In genomic region chr3:52178537-52178936, GRCh38 we compare ENCODE assay signal across 17 cellular contexts. TPM values are rescaled to one million over a fixed set of nuclear protein-coding genes. Genes with fewer than 3 reads are reported as not detected.
A peak's percentile ranks its signal among the peaks of the same experiment; 100 is the strongest.
DNase-seq lines count a peak whose midpoint lies in the region; ATAC-seq, FAIRE-seq and TF ChIP-seq lines count a peak whose summit lies in the region.
"Had no signal": no experiment of that assay in that cellular context is flagged by ENCODE, and none has a peak within 500 bp of the region (broad histone marks: within the 10 kb centered on the region; RNA-seq: fewer than 3 reads in every experiment).

No MANE protein-coding gene starts in this region.

- TF ChIP-seq RAD21 in liver (IDR thresholded peaks at IDR 0.05) (no peak), HepG2 (CRISPR knock-in tag; IDR thresholded peaks at IDR 0.05) (no peak)

- H3K27me3 Mint-ChIP-seq in dendritic cell treated with granulocyte-macrophage colony-stimulating factor and Interleukin-4, amounts not matched to agents 40 ng/mL and 50 ng/mL, for 4 days = peaks cover 5% of the 10 kb centered on the region
- no peaks in the 10 kb centered on the region for H3K27me3 Mint-ChIP-seq in Calu3 (ENCODE audit: unreplicated experiment)
- H3K27me3 Mint-ChIP-seq: B cell; CD4-positive, alpha-beta memory T cell had no signal

- H3K27ac Mint-ChIP-seq in dendritic cell treated with granulocyte-macrophage colony-stimulating factor and Interleukin-4, amounts not matched to agents 40 ng/mL and 50 ng/mL, for 4 days = peak overlapping the region; percentile 23
- no peak overlapping the region for H3K27ac Mint-ChIP-seq in Calu3 (ENCODE audit: unreplicated experiment)
- H3K27ac Mint-ChIP-seq: B cell had no signal

- intact Hi-C loops in HepG2 (cut with micrococcal nuclease; ENCODE audit: unreplicated experiment) (no loop called here), uterus (cut with DNase I; ENCODE audit: low total_unique reads) (no loop called here), Calu3 (cut with micrococcal nuclease; ENCODE audit: unreplicated experiment) (no loop called here)
- intact Hi-C loops in dendritic cell treated with granulocyte-macrophage colony-stimulating factor and Interleukin-4, amounts not matched to agents 40 ng/mL and 50 ng/mL, for 4 days (cut with micrococcal nuclease) = no loop called here

- peaks cover 41% of the 10 kb centered on the region for H3K4me1 Mint-ChIP-seq in dendritic cell treated with granulocyte-macrophage colony-stimulating factor and Interleukin-4, amounts not matched to agents 40 ng/mL and 50 ng/mL, for 4 days (ENCODE audit: low read depth)
- H3K4me1 Mint-ChIP-seq in Calu3 (ENCODE audit: low read depth, unreplicated experiment) = peaks cover 20% of the 10 kb centered on the region
- H3K4me1 Mint-ChIP-seq: B cell had no signal

- H3K27me3 ChIP-seq in liver (ENCODE audit: control insufficient read depth in 4 of 4, insufficient read depth in 4 of 4, low read length in 3 of 4) (no peaks in the 10 kb centered on the region), HepG2 (ENCODE audit: control insufficient read depth in 1 of 2, insufficient read depth in 2 of 2, low read length in 2 of 2) (no peaks in the 10 kb centered on the region), osteoblast (ENCODE audit: insufficient read depth, low read length) (no peaks in the 10 kb centered on the region), uterus (no peaks in the 10 kb centered on the region)

- TF ChIP-seq EP300 in HepG2 (IDR thresholded peaks at IDR 0.05; ENCODE audit: low read depth in 2 of 2, low read length in 2 of 2) (no peak), HepG2 (CRISPR knock-in tag; IDR thresholded peaks at IDR 0.05; ENCODE audit: borderline replicate concordance) (no peak)

- H3K9ac ChIP-seq in liver (ENCODE audit: low read depth in 1 of 2, low read length in 2 of 2) = peak overlapping the region in 1 of 2 donors; percentile 50
- no peak overlapping the region for H3K9ac ChIP-seq in HepG2 (ENCODE audit: insufficient read depth, low read depth, low read length)

- H3K9me3 ChIP-seq in liver (ENCODE audit: control insufficient read depth in 4 of 4, low read length in 3 of 4) (no peaks in the 10 kb centered on the region), HepG2 (ENCODE audit: low read length) (no peaks in the 10 kb centered on the region), osteoblast (ENCODE audit: low read depth, low read length) (no peaks in the 10 kb centered on the region), uterus (no peaks in the 10 kb centered on the region)

- no peak for TF ChIP-seq CTCF in liver (IDR thresholded peaks at IDR 0.05; ENCODE audit: low read depth, low read length, missing input control)
- TF ChIP-seq CTCF in HepG2 (CRISPR knock-in tag; IDR thresholded peaks at IDR 0.05) = no peak
- no peak for TF ChIP-seq CTCF in osteoblast (IDR thresholded peaks at IDR 0.05; ENCODE audit: extremely low read depth, low read depth, low read length)
- TF ChIP-seq CTCF in uterus (IDR thresholded peaks at IDR 0.05) = no peak
- no peak for TF ChIP-seq CTCF in Calu3 (IDR thresholded peaks at IDR 0.05; ENCODE audit: unreplicated experiment)

- BruUV-seq in HepG2 (replicated peaks; lab: Mats Ljungman, UMichigan) = no TSS peak
- no TSS peak for BruUV-seq in Calu3 (replicated peaks; lab: Mats Ljungman, UMichigan)

- ATAC-seq in HepG2 = no peak
- no peak for ATAC-seq in HG03097 (IDR thresholded peaks at IDR 0.05; ENCODE audit: low FRiP score, unreplicated experiment)

- no peaks in the 10 kb centered on the region for H3K36me3 ChIP-seq in liver (ENCODE audit: control insufficient read depth in 4 of 4, insufficient read depth in 3 of 4, low read depth in 1 of 4, low read length in 3 of 4)
- H3K36me3 ChIP-seq in HepG2 (replicated peaks in 1 of 2; ENCODE audit: control insufficient read depth in 1 of 2, insufficient read depth in 2 of 2, low read length in 2 of 2) = no peaks in the 10 kb centered on the region
- H3K36me3 ChIP-seq in osteoblast (ENCODE audit: insufficient read depth, low read length) = no peaks in the 10 kb centered on the region
- H3K36me3 ChIP-seq in uterus = no peaks in the 10 kb centered on the region

- 97% methylated on average over 1 of the region's 1 CpG for WGBS in liver
- 100% methylated on average over 1 of the region's 1 CpG for WGBS in HepG2 (ENCODE audit: low lambda C conversion rate)

- no peak for FAIRE-seq in HepG2 (lab: Jason Lieb, UNC)
- FAIRE-seq: A204.1, GM19239 had no signal

- no peak overlapping the region for H3K4me3 Mint-ChIP-seq in dendritic cell treated with granulocyte-macrophage colony-stimulating factor and Interleukin-4, amounts not matched to agents 40 ng/mL and 50 ng/mL, for 4 days
- H3K4me3 Mint-ChIP-seq in Calu3 (ENCODE audit: low read depth, unreplicated experiment) = no peak overlapping the region
- H3K4me3 Mint-ChIP-seq: B cell; CD4-positive, alpha-beta memory T cell; H9 had no signal

- H4K20me1 ChIP-seq in HepG2 (ENCODE audit: insufficient read depth, low read length) = no peaks in the 10 kb centered on the region
- no peaks in the 10 kb centered on the region for H4K20me1 ChIP-seq in osteoblast (ENCODE audit: insufficient read depth, low read length)

- TF ChIP-seq POLR2A in HepG2 (IDR thresholded peaks at IDR 0.05; ENCODE audit: insufficient read depth in 1 of 2, low read depth in 2 of 2, low read length in 2 of 2) (no peak), uterus (IDR thresholded peaks at IDR 0.05) (no peak)

- H3K4me2 ChIP-seq in HepG2 (ENCODE audit: low read depth, low read length) (no peak overlapping the region), osteoblast (ENCODE audit: insufficient read depth, low read length) (no peak overlapping the region)

- DNase-seq in HepG2 (ENCODE audit: low spot score) (no peak), osteoblast (ENCODE audit: insufficient read length, low spot score, missing footprints) (peak; percentile 46), uterus (no peak), Calu3 (no peak)
- DNase-seq: C1 segment of cervical spinal cord; CD4-positive, alpha-beta memory T cell; DND-41; GDM1; GOT3; H9 had no signal

- H3K79me2 ChIP-seq in HepG2 (ENCODE audit: insufficient read depth, low read length) = no peaks in the 10 kb centered on the region
- no peaks in the 10 kb centered on the region for H3K79me2 ChIP-seq in osteoblast (ENCODE audit: insufficient read depth, low read length)

- CTCF ChIA-PET in HepG2 (lab: Yijun Ruan, JAX; ENCODE audit: low intra/inter-chr PET ratio, low total read pairs) = no interaction called here
- CTCF ChIA-PET in Calu3 (lab: Charles Lee) = no interaction called here

- POLR2A ChIA-PET in HepG2 (lab: Yijun Ruan, JAX) = interaction anchor here (0.8 to 3.5 kb wide), 4 partner anchors 10 to 60 kb away, joined by 3 to 30 read pairs (median 18); partner anchors contain the start of genes ALAS1, POC1A and TWF2

- in situ Hi-C loops in HepG2 (cut with HindIII; ENCODE audit: extremely low pct_ligation_motif_present, low pct_unique_long_range_greater_than_20kb) = no loop called here

- H3K4me1 ChIP-seq in liver (ENCODE audit: control insufficient read depth in 4 of 4, insufficient read depth in 4 of 4, low read length in 3 of 4) (peaks cover 19 to 49% (median 39%) of the 10 kb centered on the region in 4 donors), HepG2 (ENCODE audit: insufficient read depth, low read length) (peaks cover 77% of the 10 kb centered on the region), osteoblast (ENCODE audit: insufficient read depth, low read length) (peaks cover 3% of the 10 kb centered on the region), uterus (no peaks in the 10 kb centered on the region)

- no peaks in the 10 kb centered on the region for H3K9me3 Mint-ChIP-seq in dendritic cell treated with granulocyte-macrophage colony-stimulating factor and Interleukin-4, amounts not matched to agents 40 ng/mL and 50 ng/mL, for 4 days
- H3K9me3 Mint-ChIP-seq in Calu3 (ENCODE audit: low read depth, unreplicated experiment) = no peaks in the 10 kb centered on the region
- H3K9me3 Mint-ChIP-seq: CD4-positive, alpha-beta memory T cell; H9 had no signal

- H3K4me3 ChIP-seq in liver (ENCODE audit: low read depth in 1 of 3, low read length in 3 of 3) (no peak overlapping the region), HepG2 (replicated peaks in 1 of 3; ENCODE audit: insufficient read depth in 1 of 3, low read depth in 2 of 3, low read length in 3 of 3) (no peak overlapping the region), osteoblast (ENCODE audit: insufficient read depth, low read length) (no peak overlapping the region), uterus (no peak overlapping the region)

- H2AFZ ChIP-seq in HepG2 (ENCODE audit: low read length) (no peak overlapping the region), osteoblast (ENCODE audit: low read length) (no peak overlapping the region)

- H3K36me3 Mint-ChIP-seq in dendritic cell treated with granulocyte-macrophage colony-stimulating factor and Interleukin-4, amounts not matched to agents 40 ng/mL and 50 ng/mL, for 4 days (ENCODE audit: low read depth) = no peaks in the 10 kb centered on the region
- H3K36me3 Mint-ChIP-seq in Calu3 (ENCODE audit: insufficient read depth, unreplicated experiment) = no peaks in the 10 kb centered on the region
- H3K36me3 Mint-ChIP-seq: CD4-positive, alpha-beta memory T cell had no signal

- peak overlapping the region; percentile 96 to 97 for H3K27ac ChIP-seq in liver (ENCODE audit: low read depth in 1 of 2, low read length in 2 of 2)
- H3K27ac ChIP-seq in HepG2 (ENCODE audit: extremely low read length, insufficient read depth, low read length) = no peak overlapping the region
- H3K27ac ChIP-seq in osteoblast (ENCODE audit: low read depth, low read length) = no peak overlapping the region
- H3K27ac ChIP-seq in uterus = no peak overlapping the region

RNA-seq across cellular contexts. Expression of gene ALAS1, which starts 19.4 kb away (rescaled TPM):
- total RNA-seq in liver = 100 to 1,000 TPM in 1 of 2 donors, 10 to 100 TPM in 1; 32.3 to 129 TPM
- 100 to 1,000 TPM; 145 to 421 TPM for polyA plus RNA-seq in liver
- total RNA-seq in HepG2 (2016; rRNA removed; fragmentation: Illumina TruSeq; extraction: Trizol) = 36.0 and 40.2 TPM in 2 replicates
- 9.6 and 11.6 TPM in 2 replicates for total RNA-seq in HepG2 (2016; cell fraction: cytosol; rRNA removed; fragmentation: Illumina TruSeq; extraction: Trizol; ENCODE audit: low read depth)
- 33.6 and 35.3 TPM in 2 replicates for total RNA-seq in HepG2 (2016; cell fraction: insoluble cytoplasmic fraction; rRNA removed; fragmentation: Illumina TruSeq; extraction: Trizol)
- 14.0 and 14.5 TPM in 2 replicates for total RNA-seq in HepG2 (2016; cell fraction: membrane; rRNA removed; fragmentation: Illumina TruSeq; extraction: Trizol)
- total RNA-seq in HepG2 (2016; cell fraction: nucleus; rRNA removed; fragmentation: Illumina TruSeq; extraction: Trizol) = 16.9 and 18.1 TPM in 2 replicates
- 39.0 and 43.2 TPM in 2 replicates for polyA plus RNA-seq in HepG2 (2011; rRNA removed)
- 41.2 and 50.6 TPM in 2 replicates for polyA plus RNA-seq in HepG2 (2011; cell fraction: cytosol; rRNA removed)
- polyA plus RNA-seq in HepG2 (2011; cell fraction: nucleus; rRNA removed) = 30.0 and 30.9 TPM in 2 replicates
- 19.8 and 27.7 TPM in 2 replicates for polyA plus RNA-seq in HepG2 (2012)
- polyA plus RNA-seq in HepG2 (2016; cell fraction: cytosol; fragmentation: Illumina TruSeq; extraction: Trizol; ENCODE audit: low read depth) = 3.9 and 4.3 TPM in 2 replicates
- polyA plus RNA-seq in HepG2 (2016; cell fraction: insoluble cytoplasmic fraction; fragmentation: Illumina TruSeq; extraction: Trizol; ENCODE audit: low read depth) = 27.6 and 42.4 TPM in 2 replicates
- polyA plus RNA-seq in HepG2 (2016; cell fraction: membrane; fragmentation: Illumina TruSeq; extraction: Trizol; ENCODE audit: low read depth) = 6.8 and 7.1 TPM in 2 replicates
- 26.7 and 30.3 TPM in 2 replicates for polyA plus RNA-seq in HepG2 (2016; cell fraction: nucleus; fragmentation: Illumina TruSeq; extraction: Trizol; ENCODE audit: insufficient read depth, low read depth)
- 49.6 and 54.7 TPM in 2 replicates for polyA minus RNA-seq in HepG2 (2011; rRNA and poly(A)+ RNA removed; ENCODE audit: low replicate concordance)
- polyA minus RNA-seq in HepG2 (2011; cell fraction: cytosol; rRNA and poly(A)+ RNA removed) = 23.9 and 26.4 TPM in 2 replicates
- 17.3 and 19.0 TPM in 2 replicates for polyA minus RNA-seq in HepG2 (2011; cell fraction: nucleus; rRNA and poly(A)+ RNA removed)
- 35.4 and 39.1 TPM in 2 replicates for total RNA-seq in osteoblast
- 10 to 100 TPM in 3 of 4 donors, 1 to 10 TPM in 1; 4.9 to 56.2 (median 36.2) TPM for total RNA-seq in uterus
- total RNA-seq in Calu3 (2022) = 80.2 and 81.7 TPM in 2 replicates

RNA-seq across cellular contexts. Expression of gene POC1A, which starts 24.3 kb away (rescaled TPM):
- total RNA-seq in liver (10 to 100 TPM in 1 of 2 donors, 1 to 10 TPM in 1; 2.8 to 12.7 TPM), HepG2 (2016; rRNA removed; fragmentation: Illumina TruSeq; extraction: Trizol) (20.0 and 22.5 TPM in 2 replicates), osteoblast (1.8 and 3.2 TPM in 2 replicates), uterus (1 to 10 TPM in 3 of 4 donors, not detected in 1; 1.1 to 4.8 (median 4.7) TPM), Calu3 (2022) (26.4 and 26.9 TPM in 2 replicates)
- polyA plus RNA-seq in liver (1 to 10 TPM; 1.4 to 6.8 TPM), HepG2 (2011; rRNA removed) (12.6 and 14.6 TPM in 2 replicates)
- 13.9 and 15.5 TPM in 2 replicates for total RNA-seq in HepG2 (2016; cell fraction: cytosol; rRNA removed; fragmentation: Illumina TruSeq; extraction: Trizol; ENCODE audit: low read depth)
- 20.6 and 21.0 TPM in 2 replicates for total RNA-seq in HepG2 (2016; cell fraction: insoluble cytoplasmic fraction; rRNA removed; fragmentation: Illumina TruSeq; extraction: Trizol)
- 24.6 and 24.9 TPM in 2 replicates for total RNA-seq in HepG2 (2016; cell fraction: membrane; rRNA removed; fragmentation: Illumina TruSeq; extraction: Trizol)
- total RNA-seq in HepG2 (2016; cell fraction: nucleus; rRNA removed; fragmentation: Illumina TruSeq; extraction: Trizol) = 11.2 and 11.3 TPM in 2 replicates
- polyA plus RNA-seq in HepG2 (2011; cell fraction: cytosol; rRNA removed) = 9.9 and 16.4 TPM in 2 replicates
- polyA plus RNA-seq in HepG2 (2011; cell fraction: nucleus; rRNA removed) = 9.4 and 12.5 TPM in 2 replicates
- 5.8 and 9.6 TPM in 2 replicates for polyA plus RNA-seq in HepG2 (2012)
- 18.4 and 20.8 TPM in 2 replicates for polyA plus RNA-seq in HepG2 (2016; cell fraction: cytosol; fragmentation: Illumina TruSeq; extraction: Trizol; ENCODE audit: low read depth)
- 22.6 and 26.9 TPM in 2 replicates for polyA plus RNA-seq in HepG2 (2016; cell fraction: insoluble cytoplasmic fraction; fragmentation: Illumina TruSeq; extraction: Trizol; ENCODE audit: low read depth)
- polyA plus RNA-seq in HepG2 (2016; cell fraction: membrane; fragmentation: Illumina TruSeq; extraction: Trizol; ENCODE audit: low read depth) = 23.5 and 25.2 TPM in 2 replicates
- 16.5 and 16.9 TPM in 2 replicates for polyA plus RNA-seq in HepG2 (2016; cell fraction: nucleus; fragmentation: Illumina TruSeq; extraction: Trizol; ENCODE audit: insufficient read depth, low read depth)
- 35.8 and 64.7 TPM in 2 replicates for polyA minus RNA-seq in HepG2 (2011; rRNA and poly(A)+ RNA removed; ENCODE audit: low replicate concordance)
- 4.6 and 7.1 TPM in 2 replicates for polyA minus RNA-seq in HepG2 (2011; cell fraction: cytosol; rRNA and poly(A)+ RNA removed)
- polyA minus RNA-seq in HepG2 (2011; cell fraction: nucleus; rRNA and poly(A)+ RNA removed) = 8.0 TPM in 2 replicates

RNA-seq across cellular contexts. Expression of gene TLR9, which starts 46.9 kb away (rescaled TPM):
- not detected for total RNA-seq in liver
- under 1 TPM in 1 of 2 donors, not detected in 1; 0.02 TPM for polyA plus RNA-seq in liver
- not detected in 2 replicates for total RNA-seq in HepG2 (2016; rRNA removed; fragmentation: Illumina TruSeq; extraction: Trizol)
- total RNA-seq in HepG2 (2016; cell fraction: cytosol; rRNA removed; fragmentation: Illumina TruSeq; extraction: Trizol; ENCODE audit: low read depth) = not detected in 2 replicates
- total RNA-seq in HepG2 (2016; cell fraction: insoluble cytoplasmic fraction; rRNA removed; fragmentation: Illumina TruSeq; extraction: Trizol) = not detected in 2 replicates
- total RNA-seq in HepG2 (2016; cell fraction: membrane; rRNA removed; fragmentation: Illumina TruSeq; extraction: Trizol) = not detected in 2 replicates
- not detected in 2 replicates for total RNA-seq in HepG2 (2016; cell fraction: nucleus; rRNA removed; fragmentation: Illumina TruSeq; extraction: Trizol)
- polyA plus RNA-seq in HepG2 (2011; rRNA removed) = 0.08 TPM in 1 of 2 replicates, not detected in the other
- polyA plus RNA-seq in HepG2 (2011; cell fraction: cytosol; rRNA removed) = 0.01 TPM in 2 replicates
- polyA plus RNA-seq in HepG2 (2011; cell fraction: nucleus; rRNA removed) = 0.88 and 0.95 TPM in 2 replicates
- polyA plus RNA-seq in HepG2 (2012) = 0.31 TPM in 1 of 2 replicates, not detected in the other
- polyA plus RNA-seq in HepG2 (2016; cell fraction: cytosol; fragmentation: Illumina TruSeq; extraction: Trizol; ENCODE audit: low read depth) = not detected in 2 replicates
- not detected in 2 replicates for polyA plus RNA-seq in HepG2 (2016; cell fraction: insoluble cytoplasmic fraction; fragmentation: Illumina TruSeq; extraction: Trizol; ENCODE audit: low read depth)
- polyA plus RNA-seq in HepG2 (2016; cell fraction: membrane; fragmentation: Illumina TruSeq; extraction: Trizol; ENCODE audit: low read depth) = not detected in 2 replicates
- not detected in 2 replicates for polyA plus RNA-seq in HepG2 (2016; cell fraction: nucleus; fragmentation: Illumina TruSeq; extraction: Trizol; ENCODE audit: insufficient read depth, low read depth)
- polyA minus RNA-seq in HepG2 (2011; rRNA and poly(A)+ RNA removed; ENCODE audit: low replicate concordance) = 0.14 TPM in 1 of 2 replicates, not detected in the other
- polyA minus RNA-seq in HepG2 (2011; cell fraction: cytosol; rRNA and poly(A)+ RNA removed) = not detected in 2 replicates
- polyA minus RNA-seq in HepG2 (2011; cell fraction: nucleus; rRNA and poly(A)+ RNA removed) = 0.25 and 0.26 TPM in 2 replicates
- total RNA-seq in osteoblast = not detected in 2 replicates
- total RNA-seq in uterus = 1 to 10 TPM in 1 of 4 donors, under 1 TPM in 1, not detected in 2; 0.14 to 1.5 TPM
- total RNA-seq in Calu3 (2022) = 0.14 and 0.27 TPM in 2 replicates
- total RNA-seq: H9, HT1080 had no signal
- polyA plus RNA-seq: CD4-positive, alpha-beta memory T cell had no signal

Comparison
In these comparisons a context has a peak if more than half of its experiments do, and no peak if none do; other contexts are left out.
1. H3K27ac ChIP-seq: peak in liver (2 of 2); none in HepG2 (single experiment), osteoblast (single experiment) and uterus (0 of 2).